15 cellular contexts compared by ENCODE assay signal in the genomic region with DNA sequence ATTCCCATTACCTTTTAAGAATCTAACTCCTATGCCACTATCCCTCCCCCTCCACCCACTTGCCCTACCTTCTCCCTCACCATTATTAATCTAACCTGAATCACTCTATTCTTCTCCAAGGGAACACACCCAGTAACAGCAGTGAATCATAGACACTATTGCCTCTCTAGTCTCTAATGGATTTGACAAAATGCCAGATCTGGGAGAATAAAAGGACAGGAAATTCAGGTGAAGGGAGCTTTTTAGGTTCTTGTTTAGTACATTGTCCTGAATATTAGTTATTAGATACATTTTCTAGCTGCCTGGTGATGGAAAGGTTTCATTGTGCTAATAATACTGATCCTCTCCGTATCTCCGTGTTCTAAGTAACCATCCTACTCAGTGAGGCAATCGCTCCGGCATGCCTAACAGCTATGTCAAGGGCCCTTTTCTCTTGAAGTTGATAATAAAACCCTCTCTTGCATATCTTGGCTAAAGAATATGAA. TPM values are rescaled to one million over a fixed set of nuclear protein-coding genes. Genes with fewer than 3 reads are reported as not detected.
A peak's percentile ranks its signal among the peaks of the same experiment; 100 is the strongest.
DNase-seq lines count a peak whose midpoint lies in the region; ATAC-seq and TF ChIP-seq lines count a peak whose summit lies in the region.
"Had no signal": no experiment of that assay in that cellular context is flagged by ENCODE, and none has a peak within 500 bp of the region (broad histone marks: within the 10 kb centered on the region; RNA-seq: fewer than 3 reads in every experiment).

No MANE protein-coding gene starts in this region.

- no peak overlapping the region for H3K4me3 ChIP-seq in adipocyte (ENCODE audit: low read length)
- H3K4me3 ChIP-seq in left lung = no peak overlapping the region
- no peak overlapping the region for H3K4me3 ChIP-seq in adrenal gland
- H3K4me3 ChIP-seq: left ventricle myocardium inferior, uterus had no signal

- 90 to 94% (median 93%) methylated on average over 4 of the region's 4 CpGs for WGBS in adrenal gland, 4 donors

- DNase-seq in DMS153 (lab: John Stamatoyannopoulos, UW) (peak; percentile 88), M059J (ENCODE audit: low read depth) (peak; percentile 86), adipocyte (ENCODE audit: low read depth) (peak; percentile 9), left lung (peak in 1 of 2 donors; percentile 36), adrenal gland (no peak), medulla oblongata (ENCODE audit: extremely low spot score) (no peak)
- no peak for DNase-seq in activated T-cell treated with anti-CD3 and anti-CD28 coated beads, Interleukin-2, amount 50 U/mL, for 1 hour
- DNase-seq: activated CD8-positive, alpha-beta T cell treated with anti-CD3 and anti-CD28 coated beads, Interleukin-2, amount 10 ng/mL, durations not matched to agents 7 days and 5 days; CD4-positive, alpha-beta T cell; erythroblast; left ventricle myocardium inferior; NCI-H526; T-cell; uterus had no signal

- H3K4me1 ChIP-seq in adipocyte (ENCODE audit: control insufficient read depth, insufficient read depth, low read length) = peaks cover 25% of the 10 kb centered on the region
- peaks cover 4 to 19% of the 10 kb centered on the region in 2 donors for H3K4me1 ChIP-seq in left lung
- peaks cover 0 to 12% of the 10 kb centered on the region in 2 donors for H3K4me1 ChIP-seq in adrenal gland (replicated peaks in 1 of 2)

- no peak for ATAC-seq in left lung
- ATAC-seq in GM18511 (IDR thresholded peaks at IDR 0.05; ENCODE audit: unreplicated experiment) = no peak
- ATAC-seq: activated CD8-positive, alpha-beta T cell treated with anti-CD3 and anti-CD28 coated beads, Interleukin-2, amount 10 ng/mL, durations not matched to agents 7 days and 5 days; T-cell had no signal

- no peak overlapping the region for H3K9ac ChIP-seq in adipocyte (ENCODE audit: low read length)

- TF ChIP-seq POLR2A in adrenal gland (IDR thresholded peaks at IDR 0.05) = no peak

- H3K36me3 ChIP-seq in adipocyte (ENCODE audit: control insufficient read depth, insufficient read depth, low read length, severe bottlenecking) = no peaks in the 10 kb centered on the region
- H3K36me3 ChIP-seq in left lung = no peaks in the 10 kb centered on the region
- H3K36me3 ChIP-seq in adrenal gland (replicated peaks in 1 of 2) = no peaks in the 10 kb centered on the region
- H3K36me3 ChIP-seq: left ventricle myocardium inferior, uterus had no signal

- intact Hi-C loops in left lung (cut with DNase I) (no loop called here), adrenal gland (cut with DNase I) (no loop called here)

- H3K9me3 ChIP-seq in adipocyte (ENCODE audit: control insufficient read depth, low read length) (no peaks in the 10 kb centered on the region), left lung (no peaks in the 10 kb centered on the region), adrenal gland (replicated peaks in 1 of 3) (no peaks in the 10 kb centered on the region)
- H3K9me3 ChIP-seq: left ventricle myocardium inferior, uterus had no signal

- TF ChIP-seq CTCF in left lung (IDR thresholded peaks at IDR 0.05) (no peak), adrenal gland (IDR thresholded peaks at IDR 0.05) (no peak)

- peak overlapping the region; percentile 26 to 46 for H3K27ac ChIP-seq in left lung
- no peak overlapping the region for H3K27ac ChIP-seq in adrenal gland
- H3K27ac ChIP-seq: left ventricle myocardium inferior, uterus had no signal

- H3K27me3 ChIP-seq in adipocyte (replicated peaks; ENCODE audit: control insufficient read depth, insufficient read depth, low read length) (no peaks in the 10 kb centered on the region), left lung (no peaks in the 10 kb centered on the region), adrenal gland (no peaks in the 10 kb centered on the region)
- H3K27me3 ChIP-seq: uterus had no signal

RNA-seq across cellular contexts. Expression of a gene that starts 4.1 kb away (rescaled TPM):
- total RNA-seq in M059J (2014; rRNA removed; shearing (Covaris generic)) = 12.4 and 17.3 TPM in 2 replicates
- 1 to 10 TPM; 9.2 to 9.3 TPM for total RNA-seq in left lung
- 10 to 100 TPM in 1 of 8 donors, 1 to 10 TPM in 7; 3.1 to 12.2 (median 5.6) TPM for total RNA-seq in adrenal gland
- polyA plus RNA-seq in adrenal gland = 1 to 10 TPM; 5.8 to 9.6 (median 6.8) TPM

RNA-seq across cellular contexts. Expression of a gene that starts 32.2 kb away (rescaled TPM):
- total RNA-seq in M059J (2014; rRNA removed; shearing (Covaris generic)) = 2.9 and 3.2 TPM in 2 replicates
- total RNA-seq in left lung (10 to 100 TPM in 1 of 2 donors, 1 to 10 TPM in 1; 2.1 to 43.4 TPM), adrenal gland (under 1 TPM in 5 of 8 donors, not detected in 3; 0.11 to 0.97 (median 0.23) TPM)
- polyA plus RNA-seq in adrenal gland = 1 to 10 TPM in 2 of 3 donors, under 1 TPM in 1; 0.40 to 2.2 (median 1.5) TPM
- total RNA-seq: activated CD8-positive, alpha-beta T cell treated with anti-CD3 and anti-CD28 coated beads, Interleukin-2, amount 10 ng/mL, durations not matched to agents 7 days and 5 days; CD4-positive, alpha-beta T cell; left ventricle myocardium inferior had no signal

Comparison
In these comparisons a context has a peak if more than half of its experiments do, and no peak if none do; other contexts are left out.
1. DNase-seq: peak in DMS153 (single experiment), M059J (single experiment) and adipocyte (single experiment); none in activated T-cell treated with anti-CD3 and anti-CD28 coated beads, Interleukin-2, amount 50 U/mL, for 1 hour (single experiment), adrenal gland (0 of 7) and medulla oblongata (single experiment).
2. H3K27ac ChIP-seq: peak in left lung (2 of 2); none in adrenal gland (0 of 5).